11 cellular contexts compared by ENCODE assay signal in the genomic region with DNA sequence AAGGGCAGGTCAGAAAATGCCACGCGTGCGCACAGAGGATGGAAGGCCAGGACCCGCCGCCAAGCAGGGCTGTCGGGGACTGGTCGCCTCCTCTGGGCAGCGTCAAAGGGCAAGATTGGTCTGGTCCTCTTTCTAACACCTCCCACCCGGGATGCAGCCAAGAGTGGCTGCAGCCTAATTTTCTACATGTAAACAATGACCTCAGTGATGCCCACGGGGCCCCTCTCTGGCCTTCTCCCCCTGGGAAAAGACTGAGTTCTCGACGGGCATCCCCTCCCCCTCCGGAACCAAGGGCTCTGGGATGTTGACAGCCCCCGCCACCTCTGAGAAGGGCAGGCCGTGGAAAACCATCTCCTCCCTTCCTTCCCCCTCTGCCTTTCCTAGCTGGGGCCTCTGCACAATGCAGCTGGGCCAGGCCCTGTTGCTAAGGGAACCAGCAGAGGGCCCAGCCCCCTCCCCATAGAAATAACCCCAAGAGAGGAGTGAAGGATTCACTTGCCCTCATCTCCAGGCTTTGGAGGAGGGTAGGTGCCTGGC.
DNase-seq lines count a peak whose midpoint lies in the region; ATAC-seq and TF ChIP-seq lines count a peak whose summit lies in the region.
"Had no signal": no experiment of that assay in that cellular context is flagged by ENCODE, and none has a peak within 500 bp of the region (broad histone marks: within the 10 kb centered on the region; RNA-seq: fewer than 3 reads in every experiment).

No MANE protein-coding gene starts in this region.

- H3K27me3 ChIP-seq in SJSA1 (replicated peaks) (no peaks in the 10 kb centered on the region), right atrium auricular region (no peaks in the 10 kb centered on the region), thoracic aorta (replicated peaks; ENCODE audit: insufficient read depth) (no peaks in the 10 kb centered on the region)
- H3K27me3 ChIP-seq: colonic mucosa, ovary had no signal

- H3K36me3 ChIP-seq in SJSA1: no peaks in the 10 kb centered on the region
- H3K36me3 ChIP-seq in right atrium auricular region: no peaks in the 10 kb centered on the region
- no peaks in the 10 kb centered on the region for H3K36me3 ChIP-seq in thoracic aorta
- H3K36me3 ChIP-seq: colonic mucosa, ovary had no signal

- H3K4me1 ChIP-seq in SJSA1 (replicated peaks) (peaks cover 63% of the 10 kb centered on the region), right atrium auricular region (peaks cover 0 to 47% of the 10 kb centered on the region in 2 donors), thoracic aorta (ENCODE audit: control insufficient read depth in 1 of 2, low read depth in 2 of 2) (peaks cover 13 to 39% of the 10 kb centered on the region in 2 donors)
- H3K4me1 ChIP-seq: colonic mucosa had no signal

- H3K9me3 ChIP-seq in SJSA1 (replicated peaks) (no peaks in the 10 kb centered on the region), right atrium auricular region (no peaks in the 10 kb centered on the region), thoracic aorta (no peaks in the 10 kb centered on the region)
- H3K9me3 ChIP-seq: colonic mucosa, ovary had no signal

- H3K4me3 ChIP-seq in SJSA1 (no peak overlapping the region), right atrium auricular region (no peak overlapping the region), thoracic aorta (no peak overlapping the region)
- H3K4me3 ChIP-seq: colonic mucosa, ovary had no signal

- peak; percentile 4 for ATAC-seq in thoracic aorta (ENCODE audit: insufficient number of reproducible peaks, low FRiP score, low read depth)
- ATAC-seq in HG03442 (IDR thresholded peaks at IDR 0.05; ENCODE audit: unreplicated experiment): no peak

- H3K27ac ChIP-seq in SJSA1: peak overlapping the region; percentile 99
- peak overlapping the region; percentile 17 to 37 for H3K27ac ChIP-seq in right atrium auricular region
- peak overlapping the region; percentile 92 to 94 for H3K27ac ChIP-seq in thoracic aorta
- H3K27ac ChIP-seq: colonic mucosa, ovary had no signal

- TF ChIP-seq CTCF in right atrium auricular region (IDR thresholded peaks at IDR 0.05): no peak
- no peak for TF ChIP-seq CTCF in thoracic aorta (IDR thresholded peaks at IDR 0.05)

- peak; percentile 77 for DNase-seq in HT1080 (ENCODE audit: low read depth)
- DNase-seq in SJSA1 (ENCODE audit: low read depth in 1 of 2, low spot score in 2 of 2): peak; percentile 65 to 66
- DNase-seq in right atrium auricular region (ENCODE audit: low spot score): no peak
- peak; percentile 38 for DNase-seq in thoracic aorta (ENCODE audit: low spot score)
- no peak for DNase-seq in NCI-H2171 (lab: John Stamatoyannopoulos, UW)
- no peak for DNase-seq in activated naive CD4-positive, alpha-beta T cell treated with anti-CD3 and anti-CD28 coated beads, Interleukin-2, amount 50 U/mL, for 16 hours
- DNase-seq: GDM1, NCI-H345 had no signal

Comparison
In these comparisons a context has a peak if more than half of its experiments do, and no peak if none do; other contexts are left out.
1. DNase-seq: peak in HT1080 (single experiment), SJSA1 (2 of 2) and thoracic aorta (single experiment); none in right atrium auricular region (single experiment), NCI-H2171 (single experiment) and activated naive CD4-positive, alpha-beta T cell treated with anti-CD3 and anti-CD28 coated beads, Interleukin-2, amount 50 U/mL, for 16 hours (single experiment).
2. H3K27ac ChIP-seq: peak in every context shown above with its lines; median percentile 99 in SJSA1; 93 in thoracic aorta; 27 in right atrium auricular region.